27 cellular contexts compared by ENCODE assay signal in the genomic region with DNA sequence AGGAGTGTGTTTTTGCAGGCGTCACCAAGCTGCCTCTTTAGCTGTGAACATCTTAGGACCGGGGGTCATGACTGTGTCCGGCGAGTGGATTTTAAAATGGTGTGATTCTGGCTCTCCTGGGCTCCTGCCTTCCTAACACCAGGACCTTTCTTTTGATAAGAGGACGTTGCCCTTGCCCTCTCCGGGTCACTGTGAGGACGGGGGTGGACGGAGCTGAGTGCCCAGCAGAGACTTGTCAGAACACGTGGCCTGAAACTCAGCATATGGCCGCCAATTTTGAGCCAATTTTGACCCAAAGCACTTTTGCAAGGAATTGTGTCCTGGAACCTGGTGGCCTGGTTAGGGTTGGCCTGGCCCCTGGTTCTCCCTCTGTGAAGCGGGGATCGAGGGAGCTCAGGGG. TPM values are rescaled to one million over a fixed set of nuclear protein-coding genes. Genes with fewer than 3 reads are reported as not detected.
"Had no signal": no experiment of that assay in that cellular context is flagged by ENCODE, and none has a peak within 500 bp of the region (broad histone marks: within the 10 kb centered on the region; RNA-seq: fewer than 3 reads in every experiment).

No MANE protein-coding gene starts in this region.

- ATAC-seq: activated T-cell treated with anti-CD3 and anti-CD28 coated beads, Interleukin-2, amount 50 U/mL, for 72 hours; mucosa of descending colon; stimulated activated naive CD8-positive, alpha-beta T cell treated with anti-CD3 and anti-CD28 coated beads, Interleukin-15, Interleukin-2, amounts not matched to agents 100 U/mL and 50 U/mL, for 24 hours had no signal

- H3K9me3 ChIP-seq: mucosa of descending colon, uterus had no signal

- H3K27ac ChIP-seq: brain microvascular endothelial cell, esophagus muscularis mucosa, hepatocyte, tibial artery, uterus had no signal

- H3K4me1 ChIP-seq: esophagus muscularis mucosa, tibial artery, uterus had no signal

- H3K27me3 ChIP-seq: brain microvascular endothelial cell, esophagus muscularis mucosa, hepatocyte, tibial artery, uterus had no signal

- DNase-seq: activated CD4-positive, alpha-beta T cell treated with anti-CD3 and anti-CD28 coated beads for 1 hour; activated CD4-positive, alpha-beta T cell treated with anti-CD3 and anti-CD28 coated beads, Interleukin-2, amount 50 U/mL, for 1 hour; activated effector memory CD4-positive, alpha-beta T cell treated with Interleukin-2 at 50 U/mL for 16 hours; activated naive CD4-positive, alpha-beta T cell treated with anti-CD3 and anti-CD28 coated beads, Interleukin-2, amount 10 ng/mL, durations not matched to agents 7 days and 5 days; activated T-cell treated with anti-CD3 and anti-CD28 coated beads, Interleukin-2, amount 50 U/mL, for 72 hours; brain microvascular endothelial cell; central memory CD4-positive, alpha-beta T cell; effector memory CD4-positive, alpha-beta T cell; glutamatergic neuron; mesenchymal stem cell; occipital lobe; retina; stimulated activated CD4-positive, alpha-beta T cell treated with anti-CD3 and anti-CD28 coated beads, Interleukin-4, amount 100 ng/mL, for 24 hours; stimulated activated naive CD8-positive, alpha-beta T cell treated with anti-CD3 and anti-CD28 coated beads, Interleukin-15, Interleukin-2, amounts not matched to agents 100 U/mL and 50 U/mL, for 24 hours; substantia nigra; T-helper 9 cell; tibial artery had no signal

- H3K4me3 ChIP-seq: esophagus muscularis mucosa, hepatocyte, mucosa of descending colon, tibial artery, uterus had no signal

- FAIRE-seq: endothelial cell of umbilical vein, frontal cortex had no signal

- H3K36me3 ChIP-seq: brain microvascular endothelial cell, esophagus muscularis mucosa, uterus had no signal

RNA-seq across cellular contexts. Expression of a gene that starts 40.2 kb away (rescaled TPM):
- total RNA-seq: aorta; dermis microvascular lymphatic vessel endothelial cell; endothelial cell of umbilical vein; hepatocyte; mucosa of descending colon; T-helper 1 cell treated with Interleukin-12 subunit alpha and Interleukin-12 subunit beta and Interleukin-4 antibody, amounts not matched to agents 30 ng/mL and 1 ng/mL, for 36 hours had no signal
- polyA plus RNA-seq: aorta, endothelial cell of umbilical vein, hepatocyte had no signal

RNA-seq across cellular contexts. Expression of a gene that starts 51.1 kb away (rescaled TPM):
- total RNA-seq: dermis microvascular lymphatic vessel endothelial cell, endothelial cell of umbilical vein, hepatocyte, occipital lobe had no signal
- polyA plus RNA-seq: aorta, endothelial cell of umbilical vein, neural cell had no signal
